ENCODE assay signal across 32 cellular contexts in genomic region chr3:39457361-39457760, GRCh38. TPM values are rescaled to one million over a fixed set of nuclear protein-coding genes. Genes with fewer than 3 reads are reported as not detected.
"Had no signal": no experiment of that assay in that cellular context is flagged by ENCODE, and none has a peak within 500 bp of the region (broad histone marks: within the 10 kb centered on the region; RNA-seq: fewer than 3 reads in every experiment).

No MANE protein-coding gene starts in this region.

- H2AFZ ChIP-seq: hepatocyte, neural progenitor cell had no signal

- H3K36me3 Mint-ChIP-seq: mesothelial cell of epicardium; naive thymus-derived CD4-positive, alpha-beta T cell; neural progenitor cell; stimulated activated effector memory CD8-positive, alpha-beta T cell treated with anti-CD3 and anti-CD28 coated beads, Interleukin-12 subunit alpha, Interleukin-12 subunit beta, amount 100 ng/mL, for 72 hours had no signal

- H3K4me1 ChIP-seq: esophagus muscularis mucosa, foreskin keratinocyte, gastroesophageal sphincter, heart left ventricle, left lung, prostate gland, right atrium auricular region, testis, tibial artery, upper lobe of left lung had no signal

- H3K4me3 ChIP-seq: esophagus muscularis mucosa, gastroesophageal sphincter, heart left ventricle, hepatocyte, left lung, neural progenitor cell, prostate gland, right atrium auricular region, smooth muscle cell, testis, tibial artery, upper lobe of left lung had no signal

- H3K36me3 ChIP-seq: esophagus muscularis mucosa, gastroesophageal sphincter, heart left ventricle, left lung, neural progenitor cell, prostate gland, right atrium auricular region, tibial artery, upper lobe of left lung had no signal

- DNase-seq: cerebellar nuclear complex; effector CD8-positive, alpha-beta T cell; endodermal cell; foreskin keratinocyte; heart left ventricle; kidney; left cardiac atrium; left lung; mesenchymal stem cell; naive thymus-derived CD4-positive, alpha-beta T cell; stimulated activated CD4-positive, alpha-beta T cell treated with anti-CD3 and anti-CD28 coated beads, Interleukin-12 subunit alpha, Interleukin-12 subunit beta, amount 100 ng/mL, for 4 hours; stimulated activated CD4-positive, alpha-beta T cell treated with anti-CD3 and anti-CD28 coated beads, Interleukin-1b, Interleukin-23, amount 100 ng/mL, for 48 hours; stimulated activated CD4-positive, alpha-beta T cell treated with anti-CD3 and anti-CD28 coated beads, Interleukin-4, amount 100 ng/mL, for 24 hours; testis; tibial artery; upper lobe of left lung had no signal

- H3K9me3 ChIP-seq: esophagus muscularis mucosa, gastroesophageal sphincter, heart left ventricle, left lung, prostate gland, right atrium auricular region, testis, tibial artery, upper lobe of left lung had no signal

- ATAC-seq: foreskin keratinocyte; gastroesophageal sphincter; heart left ventricle; left cardiac atrium; left lung; naive thymus-derived CD4-positive, alpha-beta T cell; sciatic nerve; stimulated activated effector memory CD8-positive, alpha-beta T cell treated with anti-CD3 and anti-CD28 coated beads, Interleukin-12 subunit alpha, Interleukin-12 subunit beta, amount 100 ng/mL, for 72 hours had no signal

- H3K27ac Mint-ChIP-seq: endodermal cell; mesothelial cell of epicardium; naive thymus-derived CD4-positive, alpha-beta T cell; nephron; neural progenitor cell; stimulated activated effector memory CD8-positive, alpha-beta T cell treated with anti-CD3 and anti-CD28 coated beads, Interleukin-12 subunit alpha, Interleukin-12 subunit beta, amount 100 ng/mL, for 72 hours; stimulated activated naive CD8-positive, alpha-beta T cell treated with anti-CD3 and anti-CD28 coated beads, Interleukin-15, Interleukin-2, amounts not matched to agents 100 ng/mL and 50 ng/mL, for 24 hours had no signal

- H3K79me2 ChIP-seq: hepatocyte had no signal

- H3K9me3 Mint-ChIP-seq: mesothelial cell of epicardium; naive thymus-derived CD4-positive, alpha-beta T cell; nephron; neural progenitor cell; stimulated activated effector memory CD8-positive, alpha-beta T cell treated with anti-CD3 and anti-CD28 coated beads, Interleukin-12 subunit alpha, Interleukin-12 subunit beta, amount 100 ng/mL, for 72 hours; stimulated activated naive CD8-positive, alpha-beta T cell treated with anti-CD3 and anti-CD28 coated beads, Interleukin-15, Interleukin-2, amounts not matched to agents 100 ng/mL and 50 ng/mL, for 24 hours had no signal

- H3K4me2 ChIP-seq: hepatocyte, neural progenitor cell, smooth muscle cell had no signal

- H3K4me3 Mint-ChIP-seq: endodermal cell; mesothelial cell of epicardium; naive thymus-derived CD4-positive, alpha-beta T cell; nephron; neural progenitor cell; stimulated activated effector memory CD8-positive, alpha-beta T cell treated with anti-CD3 and anti-CD28 coated beads, Interleukin-12 subunit alpha, Interleukin-12 subunit beta, amount 100 ng/mL, for 72 hours; stimulated activated naive CD8-positive, alpha-beta T cell treated with anti-CD3 and anti-CD28 coated beads, Interleukin-15, Interleukin-2, amounts not matched to agents 100 ng/mL and 50 ng/mL, for 24 hours had no signal

- H3K4me1 Mint-ChIP-seq: naive thymus-derived CD4-positive, alpha-beta T cell; nephron; neural progenitor cell; stimulated activated effector memory CD8-positive, alpha-beta T cell treated with anti-CD3 and anti-CD28 coated beads, Interleukin-12 subunit alpha, Interleukin-12 subunit beta, amount 100 ng/mL, for 72 hours had no signal

- H3K27ac ChIP-seq: epithelial cell of prostate, esophagus muscularis mucosa, foreskin keratinocyte, gastroesophageal sphincter, heart left ventricle, hepatocyte, left lung, neural progenitor cell, prostate gland, right atrium auricular region, testis, tibial artery, upper lobe of left lung had no signal

- H3K9ac ChIP-seq: neural progenitor cell had no signal

- H3K27me3 ChIP-seq: foreskin keratinocyte, hepatocyte, left lung, neural progenitor cell, right atrium auricular region, testis, upper lobe of left lung had no signal

RNA-seq across cellular contexts. Expression of gene MOBP, which starts 10.1 kb away (rescaled TPM):
- total RNA-seq: esophagus muscularis mucosa, fibroblast of lung, foreskin keratinocyte, lung microvascular endothelial cell, mesothelial cell of epicardium, osteocyte, smooth muscle cell had no signal
